ENCODE assay signal across 9 cellular contexts in genomic region chr2:54503192-54503591, GRCh38. TPM values are rescaled to one million over a fixed set of nuclear protein-coding genes. Genes with fewer than 3 reads are reported as not detected.
A peak's percentile ranks its signal among the peaks of the same experiment; 100 is the strongest.
DNase-seq lines count a peak whose midpoint lies in the region; ATAC-seq and TF ChIP-seq lines count a peak whose summit lies in the region.
"Had no signal": no experiment of that assay in that cellular context is flagged by ENCODE, and none has a peak within 500 bp of the region (broad histone marks: within the 10 kb centered on the region; RNA-seq: fewer than 3 reads in every experiment).

No MANE protein-coding gene starts in this region.

- DNase-seq in AG04449 (ENCODE audit: low read depth, low spot score) (no peak), GM12865 (ENCODE audit: low read depth) (peak; percentile 64), NAMALWA (ENCODE audit: low spot score) (peak; percentile 68), kidney epithelial cell (ENCODE audit: low read depth) (no peak), upper lobe of right lung (no peak), NCI-H2196 (lab: John Stamatoyannopoulos, UW; ENCODE audit: unreplicated experiment) (no peak), putamen (ENCODE audit: low spot score) (no peak)
- DNase-seq in activated naive CD4-positive, alpha-beta T cell treated with anti-CD3 and anti-CD28 coated beads, Interleukin-2, amount 10 ng/mL, durations not matched to agents 7 days and 5 days = peak; percentile 56

- no peak overlapping the region for H3K27ac Mint-ChIP-seq in activated naive CD4-positive, alpha-beta T cell treated with anti-CD3 and anti-CD28 coated beads, Interleukin-2, amount 10 ng/mL, durations not matched to agents 7 days and 5 days

- H3K36me3 ChIP-seq in kidney epithelial cell (ENCODE audit: control insufficient read depth, insufficient read depth, low read length) (no peaks in the 10 kb centered on the region), upper lobe of right lung (no peaks in the 10 kb centered on the region)

- H3K4me3 ChIP-seq in AG04449 (ENCODE audit: low read depth, low read length) (no peak overlapping the region), GM12865 (ENCODE audit: low read depth, low read length) (no peak overlapping the region), kidney epithelial cell (ENCODE audit: low read depth, low read length) (no peak overlapping the region), upper lobe of right lung (no peak overlapping the region)

- intact Hi-C loops in upper lobe of right lung (cut with DNase I) = no loop called here

- peaks cover 12% of the 10 kb centered on the region for H3K27me3 Mint-ChIP-seq in activated naive CD4-positive, alpha-beta T cell treated with anti-CD3 and anti-CD28 coated beads, Interleukin-2, amount 10 ng/mL, durations not matched to agents 7 days and 5 days

- ATAC-seq in upper lobe of right lung = peak; percentile 64

- H3K27me3 ChIP-seq in kidney epithelial cell (ENCODE audit: control insufficient read depth, insufficient read depth, low read length) (no peaks in the 10 kb centered on the region), upper lobe of right lung (no peaks in the 10 kb centered on the region)

- H3K9me3 ChIP-seq in upper lobe of right lung = no peaks in the 10 kb centered on the region

- H3K4me1 ChIP-seq in upper lobe of right lung = peaks cover 68% of the 10 kb centered on the region

- H3K4me1 Mint-ChIP-seq in activated naive CD4-positive, alpha-beta T cell treated with anti-CD3 and anti-CD28 coated beads, Interleukin-2, amount 10 ng/mL, durations not matched to agents 7 days and 5 days = no peaks in the 10 kb centered on the region

- POLR2A ChIA-PET in AG04449 (lab: Yijun Ruan, JAX) = no interaction called here

- TF ChIP-seq CTCF in AG04449 (IDR thresholded peaks at IDR 0.05; ENCODE audit: insufficient read depth, low read length, missing control alignments) = peak; percentile 38
- peak; percentile 73 for TF ChIP-seq CTCF in GM12865 (IDR thresholded peaks at IDR 0.05; ENCODE audit: insufficient read depth, low read depth, low read length, missing control alignments)
- TF ChIP-seq CTCF in kidney epithelial cell (IDR thresholded peaks at IDR 0.05; ENCODE audit: insufficient read depth, low read length, poor library complexity, severe bottlenecking) = peak; percentile 60
- peak; percentile 40 for TF ChIP-seq CTCF in upper lobe of right lung (IDR thresholded peaks at IDR 0.05)

- H3K27ac ChIP-seq in upper lobe of right lung = no peak overlapping the region
- H3K27ac ChIP-seq: epithelial cell of prostate had no signal

- CTCF ChIA-PET in AG04449 (lab: Yijun Ruan, JAX) = interaction anchor here (0.9 to 2.8 kb wide), 7 partner anchors 10 to 383 kb away, joined by 3 to 10 read pairs (median 4); no protein-coding TSS in a partner anchor
- CTCF ChIA-PET in activated naive CD4-positive, alpha-beta T cell treated with anti-CD3 and anti-CD28 coated beads, Interleukin-2, amount 10 ng/mL, durations not matched to agents 7 days and 5 days (lab: Charles Lee) = interaction anchor here (0.8 to 3.7 kb wide), 5 partner anchors 12 to 396 kb away, joined by 3 to 26 read pairs (median 4); no protein-coding TSS in a partner anchor

- H3K9me3 Mint-ChIP-seq in activated naive CD4-positive, alpha-beta T cell treated with anti-CD3 and anti-CD28 coated beads, Interleukin-2, amount 10 ng/mL, durations not matched to agents 7 days and 5 days = no peaks in the 10 kb centered on the region

- no peaks in the 10 kb centered on the region for H3K36me3 Mint-ChIP-seq in activated naive CD4-positive, alpha-beta T cell treated with anti-CD3 and anti-CD28 coated beads, Interleukin-2, amount 10 ng/mL, durations not matched to agents 7 days and 5 days

- H3K4me3 Mint-ChIP-seq in activated naive CD4-positive, alpha-beta T cell treated with anti-CD3 and anti-CD28 coated beads, Interleukin-2, amount 10 ng/mL, durations not matched to agents 7 days and 5 days = no peak overlapping the region

RNA-seq across cellular contexts. Expression of gene SPTBN1, which starts 47.1 kb away (rescaled TPM):
- total RNA-seq in kidney epithelial cell (492 and 514 TPM in 2 replicates), upper lobe of right lung (813 TPM)

Comparison
In these comparisons a context has a peak if more than half of its experiments do, and no peak if none do; other contexts are left out.
1. DNase-seq: peak in GM12865 (single experiment), NAMALWA (single experiment) and activated naive CD4-positive, alpha-beta T cell treated with anti-CD3 and anti-CD28 coated beads, Interleukin-2, amount 10 ng/mL, durations not matched to agents 7 days and 5 days (single experiment); none in AG04449 (single experiment), kidney epithelial cell (single experiment), upper lobe of right lung (single experiment), NCI-H2196 (single experiment) and putamen (single experiment).
2. Peak in every context shown above with its lines, with median percentiles within 50 percentile points of each other: CTCF ChIP-seq.